14 cellular contexts compared by ENCODE assay signal in genomic region chr3:159786489-159787181, GRCh38. TPM values are rescaled to one million over a fixed set of nuclear protein-coding genes. Genes with fewer than 3 reads are reported as not detected.
DNase-seq lines count a peak whose midpoint lies in the region; ATAC-seq, FAIRE-seq and TF ChIP-seq lines count a peak whose summit lies in the region.
"Had no signal": no experiment of that assay in that cellular context is flagged by ENCODE, and none has a peak within 500 bp of the region (broad histone marks: within the 10 kb centered on the region; RNA-seq: fewer than 3 reads in every experiment).

No MANE protein-coding gene starts in this region.

- H3K27me3 ChIP-seq in IMR-90 (ENCODE audit: control insufficient read depth, insufficient read depth, low read length) = no peaks in the 10 kb centered on the region
- H3K27me3 ChIP-seq in bronchial epithelial cell (ENCODE audit: control insufficient read depth, insufficient read depth, low read length) = no peaks in the 10 kb centered on the region

- intact Hi-C loops in IMR-90 (cut with micrococcal nuclease) = no loop called here

- H3K18ac ChIP-seq in IMR-90 (ENCODE audit: low read depth, low read length) = peak overlapping the region; percentile 90

- peaks cover 31 to 80% of the 10 kb centered on the region in 2 experiments for H3K79me1 ChIP-seq in IMR-90 (ENCODE audit: low read depth in 1 of 2, low read length in 2 of 2)

- H3K9me1 ChIP-seq in IMR-90 (ENCODE audit: insufficient read depth, low read length) = peaks cover 39% of the 10 kb centered on the region

- peak overlapping the region; percentile 95 for H2BK5ac ChIP-seq in IMR-90 (ENCODE audit: low read depth, low read length, poor library complexity, severe bottlenecking)

- peak overlapping the region; percentile 97 for H4K5ac ChIP-seq in IMR-90 (ENCODE audit: low read depth, low read length)

- in situ Hi-C loops in IMR-90 (cut with MboI; ENCODE audit: low sequenced_read_pairs) = no loop called here

- no peak overlapping the region for H2AFZ ChIP-seq in IMR-90 (replicated peaks; ENCODE audit: low read length, poor library complexity)

- H3K9me3 ChIP-seq in IMR-90 (ENCODE audit: control insufficient read depth, insufficient read depth, low read length) (no peaks in the 10 kb centered on the region), mesodermal cell (ENCODE audit: control insufficient read depth, low read length) (no peaks in the 10 kb centered on the region)

- ATAC-seq in IMR-90 (ENCODE audit: low read depth) (no peak), GM19397 (IDR thresholded peaks at IDR 0.05; ENCODE audit: unreplicated experiment) (no peak), GM19023 (IDR thresholded peaks at IDR 0.05; ENCODE audit: unreplicated experiment) (no peak)
- ATAC-seq: naive thymus-derived CD8-positive, alpha-beta T cell had no signal

- H2BK20ac ChIP-seq in IMR-90 (ENCODE audit: low read depth, low read length) = peak overlapping the region; percentile 97

- peaks cover 22% of the 10 kb centered on the region for H4K20me1 ChIP-seq in IMR-90 (ENCODE audit: insufficient read depth, low read length)

- POLR2A ChIA-PET in IMR-90 (lab: Charles Lee; ENCODE audit: unreplicated experiment) = no interaction called here

- H3K4me3 ChIP-seq in IMR-90 (ENCODE audit: insufficient read depth, low read depth, low read length) (no peak overlapping the region), bronchial epithelial cell (ENCODE audit: low read depth, low read length) (no peak overlapping the region), mesodermal cell (ENCODE audit: extremely low read depth, insufficient read depth, low read length, poor library complexity, severe bottlenecking) (no peak overlapping the region)

- no TSS peak for BruUV-seq in IMR-90 (replicated peaks; lab: Mats Ljungman, UMichigan)

- peak overlapping the region; percentile 89 for H3K4ac ChIP-seq in IMR-90 (ENCODE audit: low read depth, low read length)

- peak overlapping the region; percentile 84; the same call in 1 of the 2 replicates for H3K23ac ChIP-seq in IMR-90 (ENCODE audit: low read depth, low read length)

- H4K91ac ChIP-seq in IMR-90 (ENCODE audit: insufficient read depth, low read depth, low read length) = peak overlapping the region; percentile 72

- H3K9ac ChIP-seq in IMR-90 (ENCODE audit: low read depth, low read length) = peak overlapping the region; percentile 28

- peak overlapping the region; percentile 53; the same call in 2 of the 3 replicates for H2BK15ac ChIP-seq in IMR-90 (ENCODE audit: low read depth, low read length)

- FAIRE-seq in bronchial epithelial cell (lab: Jason Lieb, UNC) = no peak
- FAIRE-seq: urothelium cell line had no signal

- peak overlapping the region; percentile 90; the same call in 1 of the 2 replicates for H2AK5ac ChIP-seq in IMR-90 (ENCODE audit: low read depth, low read length)

- H3K4me2 ChIP-seq in IMR-90 (ENCODE audit: low read depth, low read length) = peak overlapping the region; percentile 91

- DNase-seq in IMR-90 (no peak), bronchial epithelial cell (ENCODE audit: low read depth) (peak; percentile 44), NCI-H748 (lab: John Stamatoyannopoulos, UW; ENCODE audit: unreplicated experiment) (no peak), MV-4-11 (lab: John Stamatoyannopoulos, UW) (no peak)
- DNase-seq: activated CD4-positive, alpha-beta T cell treated with anti-CD3 and anti-CD28 coated beads, Interleukin-2, amount 10 ng/mL, durations not matched to agents 7 days and 5 days; immature natural killer cell; naive thymus-derived CD8-positive, alpha-beta T cell; NCI-H187 treated with DMSO at 0.1 percent for 48 hours had no signal

- no peak overlapping the region for H2AK9ac ChIP-seq in IMR-90 (replicated peaks; ENCODE audit: low read depth, low read length, poor library complexity)

- H3K36me3 ChIP-seq in IMR-90 (ENCODE audit: control insufficient read depth, insufficient read depth, low read length) = no peaks in the 10 kb centered on the region
- no peaks in the 10 kb centered on the region for H3K36me3 ChIP-seq in bronchial epithelial cell (ENCODE audit: control insufficient read depth, insufficient read depth, low read length)
- H3K36me3 ChIP-seq in mesodermal cell (ENCODE audit: control insufficient read depth, insufficient read depth, low read length) = peaks cover 18% of the 10 kb centered on the region

- WGBS in IMR-90 (ENCODE audit: extremely low coverage in 2 of 2, insufficient read length in 1 of 2), 2 experiments = 100% methylated on average over 1 of the region's 9 CpGs; no CpG with 5 or more reads in 1 of the 2 experiments
- 87 to 88% methylated on average over 4 to 7 of the region's 9 CpGs for WGBS in mesodermal cell (ENCODE audit: insufficient coverage in 2 of 2), 2 experiments

- H2BK120ac ChIP-seq in IMR-90 (ENCODE audit: low read depth, low read length) = peak overlapping the region; percentile 91

- no peak for TF ChIP-seq POLR2A in IMR-90 (IDR thresholded peaks at IDR 0.05; ENCODE audit: low read depth, low read length)

- dilution Hi-C loops in IMR-90 (cut with HindIII; ENCODE audit: low sequenced_read_pairs, unreplicated experiment) = no loop called here

- no peak for TF ChIP-seq RAD21 in IMR-90 (IDR thresholded peaks at IDR 0.05; ENCODE audit: low read length)

- no peak for TF ChIP-seq CTCF in 22Rv1 (IDR thresholded peaks at IDR 0.05)
- TF ChIP-seq CTCF in IMR-90 (conservative IDR thresholded peaks at IDR 0.05; ENCODE audit: low read depth, low read length) = no peak
- no peak for TF ChIP-seq CTCF in bronchial epithelial cell (IDR thresholded peaks at IDR 0.05; ENCODE audit: insufficient read depth, low read length, severe bottlenecking)

- peak overlapping the region; percentile 50 for H3K14ac ChIP-seq in IMR-90 (replicated peaks; ENCODE audit: low read depth, low read length)

- peak overlapping the region; percentile 38 for H3K27ac ChIP-seq in 22Rv1
- peak overlapping the region; percentile 80; the same call in 1 of the 2 replicates for H3K27ac ChIP-seq in IMR-90 (ENCODE audit: insufficient read depth, low read length)
- peak overlapping the region; percentile 77 for H3K27ac ChIP-seq in mesodermal cell (ENCODE audit: low read depth, low read length, severe bottlenecking)

- H3K4me1 ChIP-seq in IMR-90 (ENCODE audit: control insufficient read depth, insufficient read depth, low read length) = peaks cover 33% of the 10 kb centered on the region
- H3K4me1 ChIP-seq in mesodermal cell (ENCODE audit: control insufficient read depth, insufficient read depth, low read length, poor library complexity, severe bottlenecking) = peaks cover 43% of the 10 kb centered on the region

- CTCF ChIA-PET in IMR-90 (lab: Yijun Ruan, JAX) = interaction anchor here (1.1 to 1.5 kb wide), 2 partner anchors 18 to 20 kb away, joined by 3 to 7 read pairs; no protein-coding TSS in a partner anchor

- peak overlapping the region; percentile 32; the same call in 1 of the 2 replicates for H3K56ac ChIP-seq in IMR-90 (ENCODE audit: extremely low read depth, insufficient read depth, low read length)

- H4K8ac ChIP-seq in IMR-90 (ENCODE audit: low read depth in 2 of 2, low read length in 2 of 2) = peak overlapping the region in 1 of 2 experiments; percentile 62; a peak in 2 of 4 replicates

TF ChIP-seq in IMR-90, 13 proteins besides CTCF, POLR2A, EP300 and RAD21:
- TF ChIP-seq, protein P1, sequence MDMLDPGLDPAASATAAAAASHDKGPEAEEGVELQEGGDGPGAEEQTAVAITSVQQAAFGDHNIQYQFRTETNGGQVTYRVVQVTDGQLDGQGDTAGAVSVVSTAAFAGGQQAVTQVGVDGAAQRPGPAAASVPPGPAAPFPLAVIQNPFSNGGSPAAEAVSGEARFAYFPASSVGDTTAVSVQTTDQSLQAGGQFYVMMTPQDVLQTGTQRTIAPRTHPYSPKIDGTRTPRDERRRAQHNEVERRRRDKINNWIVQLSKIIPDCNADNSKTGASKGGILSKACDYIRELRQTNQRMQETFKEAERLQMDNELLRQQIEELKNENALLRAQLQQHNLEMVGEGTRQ (IDR thresholded peaks at IDR 0.05; ENCODE audit: low read depth, low read length) = no peak
- TF ChIP-seq BHLHE40 (IDR thresholded peaks at IDR 0.05; ENCODE audit: low read depth, low read length) (no peak), ELK1 (IDR thresholded peaks at IDR 0.05; ENCODE audit: borderline replicate concordance, low read depth, low read length) (no peak), CEBPB (IDR thresholded peaks at IDR 0.05; ENCODE audit: low read depth, low read length) (no peak), MAZ (IDR thresholded peaks at IDR 0.05; ENCODE audit: borderline replicate concordance, low read depth, low read length) (no peak), SMC3 (IDR thresholded peaks at IDR 0.05; ENCODE audit: low read depth, low read length) (no peak), MAFK (IDR thresholded peaks at IDR 0.05; ENCODE audit: low read depth, low read length) (no peak), FOS (IDR thresholded peaks at IDR 0.05; ENCODE audit: low read depth, low read length) (no peak), NFE2L2 (IDR thresholded peaks at IDR 0.05; ENCODE audit: low read depth, low read length) (no peak), CHD1 (IDR thresholded peaks at IDR 0.05; ENCODE audit: low read depth, low read length) (no peak), MXI1 (IDR thresholded peaks at IDR 0.05; ENCODE audit: borderline replicate concordance, low read depth, low read length) (no peak), RCOR1 (IDR thresholded peaks at IDR 0.05; ENCODE audit: insufficient replicate concordance, low read length) (no peak), RFX5 (IDR thresholded peaks at IDR 0.05; ENCODE audit: low read depth, low read length) (no peak)

RNA-seq across cellular contexts. Expression of gene SCHIP1, which starts 53.0 kb away (rescaled TPM):
- total RNA-seq in IMR-90 (2012; rRNA removed) = 5.0 and 5.4 TPM in 2 replicates
- 2.8 and 3.9 TPM in 2 replicates for polyA plus RNA-seq in IMR-90 (2012; rRNA removed)
- polyA plus RNA-seq in IMR-90 (2012; cell fraction: cytosol; rRNA removed) = 0.21 and 0.57 TPM in 2 replicates
- polyA plus RNA-seq in IMR-90 (2012; cell fraction: nucleus; rRNA removed; ENCODE audit: low replicate concordance) = 3.5 and 19.4 TPM in 2 replicates
- total RNA-seq in bronchial epithelial cell = 0.64 and 1.3 TPM in 2 replicates
- 20.6 TPM for polyA plus RNA-seq in mesodermal cell (2013, experiment 1 of 2)
- 14.4 TPM for polyA plus RNA-seq in mesodermal cell (2013, experiment 2 of 2)
- total RNA-seq: naive thymus-derived CD8-positive, alpha-beta T cell had no signal
- polyA plus RNA-seq: IgD-negative memory B cell; immature natural killer cell; naive thymus-derived CD8-positive, alpha-beta T cell had no signal
